ENCODE assay signal across 14 cellular contexts in the genomic region with DNA sequence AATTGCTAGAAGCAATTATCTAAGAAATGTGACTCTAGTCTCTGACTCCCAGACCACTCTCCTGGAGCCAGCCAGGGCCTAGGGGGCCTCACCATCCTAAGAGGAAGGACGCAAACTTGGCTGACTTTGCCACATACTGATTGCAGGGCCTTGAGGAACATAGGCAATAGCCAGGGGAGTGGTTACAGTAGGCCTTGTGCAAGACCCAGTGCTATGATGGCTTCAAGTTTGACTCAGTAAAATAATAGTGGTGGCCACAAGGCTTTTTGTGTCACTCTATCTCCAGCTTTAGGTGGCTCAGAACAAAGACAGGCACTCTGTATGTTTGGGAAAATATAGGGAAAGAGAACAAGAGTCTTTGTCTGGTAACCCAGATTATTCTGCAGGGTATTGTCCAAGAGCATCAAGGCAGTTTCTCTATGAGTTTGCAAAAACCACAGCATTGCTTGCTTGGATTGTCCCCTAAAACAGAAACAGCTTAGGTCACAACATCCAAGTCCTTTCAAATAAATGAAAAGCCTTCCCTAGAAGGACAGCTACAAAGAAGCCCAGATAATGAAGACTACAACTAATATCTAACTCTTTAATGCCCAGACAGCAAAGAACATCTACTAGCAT.
DNase-seq lines count a peak whose midpoint lies in the region; ATAC-seq and TF ChIP-seq lines count a peak whose summit lies in the region.
"Had no signal": no experiment of that assay in that cellular context is flagged by ENCODE, and none has a peak within 500 bp of the region (broad histone marks: within the 10 kb centered on the region; RNA-seq: fewer than 3 reads in every experiment).

No MANE protein-coding gene starts in this region.

- no TSS peak for BruUV-seq in PC-3 (replicated peaks; lab: Mats Ljungman, UMichigan)

- no peaks in the 10 kb centered on the region for H4K20me1 ChIP-seq in PC-3 (ENCODE audit: low read length)

- H3K36me3 ChIP-seq in PC-3 (ENCODE audit: low read depth, low read length) = no peaks in the 10 kb centered on the region
- H3K36me3 ChIP-seq: cardiac muscle cell, uterus had no signal

- no peaks in the 10 kb centered on the region for H3K36me3 Mint-ChIP-seq in T-cell
- H3K36me3 Mint-ChIP-seq: activated CD8-positive, alpha-beta memory T cell treated with anti-CD3 and anti-CD28 coated beads, Interleukin-2, amount 10 ng/mL, durations not matched to agents 7 days and 5 days; naive B cell had no signal

- no peak overlapping the region for H3K27ac ChIP-seq in PC-3 (ENCODE audit: low read length)
- H3K27ac ChIP-seq: cardiac muscle cell, uterus, VCaP had no signal

- no peaks in the 10 kb centered on the region for H3K4me1 Mint-ChIP-seq in T-cell
- H3K4me1 Mint-ChIP-seq: activated CD8-positive, alpha-beta memory T cell treated with anti-CD3 and anti-CD28 coated beads, Interleukin-2, amount 10 ng/mL, durations not matched to agents 7 days and 5 days; naive B cell had no signal

- no peaks in the 10 kb centered on the region for H3F3A ChIP-seq in PC-3 (ENCODE audit: low read length, unreplicated experiment)

- H3K9ac ChIP-seq in PC-3 (ENCODE audit: low read length) = no peak overlapping the region

- TF ChIP-seq CTCF in epithelial cell of esophagus (IDR thresholded peaks at IDR 0.05; ENCODE audit: insufficient read depth, low read depth, low read length, missing control alignments) = no peak
- TF ChIP-seq CTCF in PC-3 (conservative IDR thresholded peaks at IDR 0.05; ENCODE audit: low read depth, low read length) = no peak

- no peaks in the 10 kb centered on the region for H3K9me2 ChIP-seq in PC-3 (replicated peaks; ENCODE audit: low read length)

- DNase-seq in epithelial cell of esophagus (ENCODE audit: low read depth) = peak; percentile 12
- no peak for DNase-seq in T-cell
- DNase-seq in PC-3 = no peak
- DNase-seq in stimulated activated CD4-positive, alpha-beta T cell treated with anti-CD3 and anti-CD28 coated beads, Interleukin-2, amount 100 ng/mL, for 24 hours = no peak
- DNase-seq in LoVo (ENCODE audit: low spot score) = no peak
- DNase-seq: activated CD8-positive, alpha-beta memory T cell treated with anti-CD3 and anti-CD28 coated beads, Interleukin-2, amount 10 ng/mL, durations not matched to agents 7 days and 5 days; activated naive CD4-positive, alpha-beta T cell treated with anti-CD3 and anti-CD28 coated beads, Interleukin-2, amount 50 U/mL, for 16 hours; naive B cell; uterus had no signal

- H3K27ac Mint-ChIP-seq in T-cell = no peak overlapping the region
- H3K27ac Mint-ChIP-seq: activated CD8-positive, alpha-beta memory T cell treated with anti-CD3 and anti-CD28 coated beads, Interleukin-2, amount 10 ng/mL, durations not matched to agents 7 days and 5 days had no signal

- intact Hi-C loops in PC-3 (cut with micrococcal nuclease) = no loop called here

- POLR2A ChIA-PET in T-cell (lab: Charles Lee) (no interaction called here), PC-3 (lab: Charles Lee; ENCODE audit: unreplicated experiment) (no interaction called here)

- H3K4me1 ChIP-seq in PC-3 (ENCODE audit: insufficient read depth, low read length) = no peaks in the 10 kb centered on the region
- H3K4me1 ChIP-seq: uterus had no signal

- no peak overlapping the region for H3K4me3 ChIP-seq in epithelial cell of esophagus (ENCODE audit: low read length)
- H3K4me3 ChIP-seq in PC-3 (ENCODE audit: low read length) = no peak overlapping the region
- H3K4me3 ChIP-seq: cardiac muscle cell, uterus had no signal

- no peaks in the 10 kb centered on the region for H3K79me2 ChIP-seq in PC-3 (ENCODE audit: low read length)

- H3K9me3 Mint-ChIP-seq in T-cell = peaks cover 3 to 19% (median 6%) of the 10 kb centered on the region in 3 donors

- H3K27me3 ChIP-seq in PC-3 (ENCODE audit: low read length) = no peaks in the 10 kb centered on the region
- H3K27me3 ChIP-seq: cardiac muscle cell, uterus had no signal

- ATAC-seq in GM18861 (IDR thresholded peaks at IDR 0.05; ENCODE audit: unreplicated experiment) (peak; percentile 46), GM21619 (IDR thresholded peaks at IDR 0.05; ENCODE audit: unreplicated experiment) (peak; percentile 60), HG03159 (IDR thresholded peaks at IDR 0.05; ENCODE audit: unreplicated experiment) (peak; percentile 46), T-cell (replicated peaks in 1 of 4) (no peak), PC-3 (no peak)
- ATAC-seq: activated CD8-positive, alpha-beta memory T cell treated with anti-CD3 and anti-CD28 coated beads, Interleukin-2, amount 10 ng/mL, durations not matched to agents 7 days and 5 days had no signal

- no peak overlapping the region for H3K4me3 Mint-ChIP-seq in T-cell
- H3K4me3 Mint-ChIP-seq: activated CD8-positive, alpha-beta memory T cell treated with anti-CD3 and anti-CD28 coated beads, Interleukin-2, amount 10 ng/mL, durations not matched to agents 7 days and 5 days; naive B cell had no signal

- H3K9me3 ChIP-seq in PC-3 (ENCODE audit: low read length) = no peaks in the 10 kb centered on the region
- H3K9me3 ChIP-seq: uterus had no signal

- H2AFZ ChIP-seq in PC-3 (ENCODE audit: low read length) = no peak overlapping the region

- no peak overlapping the region for H3K4me2 ChIP-seq in PC-3 (ENCODE audit: low read length)

- no peaks in the 10 kb centered on the region for H3K27me3 Mint-ChIP-seq in T-cell
- H3K27me3 Mint-ChIP-seq: activated CD8-positive, alpha-beta memory T cell treated with anti-CD3 and anti-CD28 coated beads, Interleukin-2, amount 10 ng/mL, durations not matched to agents 7 days and 5 days; naive B cell had no signal

- CTCF ChIA-PET in T-cell (lab: Charles Lee) = no interaction called here
- CTCF ChIA-PET in PC-3 (lab: Charles Lee) = no interaction called here

Comparison
In these comparisons a context has a peak if more than half of its experiments do, and no peak if none do; other contexts are left out.
1. ATAC-seq: peak in GM18861 (single experiment), GM21619 (single experiment) and HG03159 (single experiment); none in T-cell (0 of 4) and PC-3 (single experiment).